In the genomic region with DNA sequence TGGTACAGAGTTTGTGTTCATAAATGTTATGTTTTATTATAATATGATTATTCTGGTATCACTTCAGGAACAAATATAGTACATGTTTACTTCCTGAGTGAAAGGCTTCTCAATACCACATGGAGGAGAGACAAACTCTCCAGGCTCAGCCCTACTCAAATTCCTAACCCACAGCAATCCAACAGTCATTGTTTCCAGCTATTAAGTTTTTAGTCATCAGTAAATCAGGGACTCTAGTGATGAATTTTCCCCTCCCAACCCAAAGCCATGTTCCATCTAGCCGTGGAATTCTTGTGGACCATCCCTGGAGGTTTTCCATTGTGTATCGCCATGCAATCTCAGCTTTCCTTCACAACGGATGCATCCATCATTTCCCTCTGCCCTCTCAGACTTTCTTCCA, we compare ENCODE assay signal across 22 cellular contexts. TPM values are rescaled to one million over a fixed set of nuclear protein-coding genes. Genes with fewer than 3 reads are reported as not detected.
"Had no signal": no experiment of that assay in that cellular context is flagged by ENCODE, and none has a peak within 500 bp of the region (broad histone marks: within the 10 kb centered on the region; RNA-seq: fewer than 3 reads in every experiment).

No MANE protein-coding gene starts in this region.

- H3K27ac ChIP-seq: colonic mucosa, foreskin keratinocyte, left ventricle myocardium inferior, spleen, testis, upper lobe of right lung had no signal

- H3K27me3 ChIP-seq: colonic mucosa, foreskin keratinocyte, testis, tibial nerve, upper lobe of right lung, vagina had no signal

- H3K4me3 ChIP-seq: colonic mucosa, left ventricle myocardium inferior, lung, spleen, testis, tibial nerve, upper lobe of right lung, vagina had no signal

- H3K4me1 ChIP-seq: colonic mucosa, spleen, testis, upper lobe of right lung, vagina had no signal

- ATAC-seq: foreskin keratinocyte; left cardiac atrium; naive thymus-derived CD8-positive, alpha-beta T cell; sciatic nerve; stimulated activated memory B cell treated with anti-CD40 and anti-IgM and Interleukin-4, amounts not matched to agents 10 μg/mL and 1 μg/mL and 100 μg/mL, for 72 hours; upper lobe of right lung had no signal

- H3K9me3 ChIP-seq: colonic mucosa, left ventricle myocardium inferior, testis, upper lobe of right lung, vagina had no signal

- DNase-seq: colonic mucosa; dermis blood vessel endothelial cell; endodermal cell; erythroblast; foreskin keratinocyte; immature natural killer cell; kidney; left cardiac atrium; left ventricle myocardium inferior; naive thymus-derived CD8-positive, alpha-beta T cell; spleen; stimulated activated CD4-positive, alpha-beta T cell treated with anti-CD3 and anti-CD28 coated beads, Interleukin-15, amount 100 ng/mL, for 24 hours; stimulated activated CD4-positive, alpha-beta T cell treated with anti-CD3 and anti-CD28 coated beads, Interleukin-1b, Interleukin-23, amount 100 ng/mL, for 48 hours; stimulated activated CD4-positive, alpha-beta T cell treated with anti-CD3 and anti-CD28 coated beads, Interleukin-4, amount 100 ng/mL, for 24 hours; testis; upper lobe of right lung had no signal

- FAIRE-seq: endothelial cell of umbilical vein, kidney had no signal

- H3K36me3 ChIP-seq: colonic mucosa, left ventricle myocardium inferior, spleen, tibial nerve, upper lobe of right lung, vagina had no signal

RNA-seq across cellular contexts. Expression of gene ISM1, which starts 58.1 kb away (rescaled TPM):
- total RNA-seq: endothelial cell of umbilical vein had no signal
- polyA plus RNA-seq: endothelial cell of umbilical vein had no signal
